5 cellular contexts compared by ENCODE assay signal in genomic region chr3:75330446-75330845, GRCh38.
DNase-seq lines count a peak whose midpoint lies in the region; ATAC-seq and TF ChIP-seq lines count a peak whose summit lies in the region.
"Not testable (repeated sequence)": the region's sequence is repeated elsewhere in the genome, so short reads cannot be mapped to it uniquely, and the experiment has no call there.

No MANE protein-coding gene starts in this region.

- not testable (repeated sequence) for H4K20me1 ChIP-seq in osteoblast (ENCODE audit: insufficient read depth, low read length)

- H3K27me3 ChIP-seq in body of pancreas: not testable (repeated sequence)
- peaks cover 22% of the 10 kb centered on the region for H3K27me3 ChIP-seq in osteoblast (ENCODE audit: insufficient read depth, low read length)

- H3K4me2 ChIP-seq in osteoblast (ENCODE audit: insufficient read depth, low read length): not testable (repeated sequence)

- DNase-seq in NCI-H82 (lab: John Stamatoyannopoulos, UW) (peak; percentile 73), mesenteric fat pad (ENCODE audit: low spot score) (peak; percentile 55), osteoblast (ENCODE audit: insufficient read length, low spot score, missing footprints) (peak; percentile 30)
- not testable (repeated sequence) for DNase-seq in body of pancreas

- intact Hi-C loops in body of pancreas (cut with DNase I): not testable (repeated sequence)

- not testable (repeated sequence) for ATAC-seq in body of pancreas

- not testable (repeated sequence) for H3K36me3 ChIP-seq in body of pancreas (replicated peaks in 1 of 2; ENCODE audit: insufficient read depth in 1 of 2, low read depth in 2 of 2); osteoblast (ENCODE audit: insufficient read depth, low read length)

- H3K4me1 ChIP-seq in body of pancreas: peaks cover 17% of the 10 kb centered on the region
- not testable (repeated sequence) for H3K4me1 ChIP-seq in osteoblast (ENCODE audit: insufficient read depth, low read length)

- TF ChIP-seq CTCF in VCaP (conservative IDR thresholded peaks at IDR 0.05); body of pancreas (IDR thresholded peaks at IDR 0.05); osteoblast (IDR thresholded peaks at IDR 0.05; ENCODE audit: extremely low read depth, low read depth, low read length): not testable (repeated sequence)

- H3K27ac ChIP-seq in VCaP: peak overlapping the region; percentile 32
- H3K27ac ChIP-seq in body of pancreas: peak overlapping the region in 3 of 4 donors; percentile 4 to 66 (median 16)
- not testable (repeated sequence) for H3K27ac ChIP-seq in osteoblast (ENCODE audit: low read depth, low read length)

- H3K4me3 ChIP-seq in body of pancreas; osteoblast (ENCODE audit: insufficient read depth, low read length): not testable (repeated sequence)

- not testable (repeated sequence) for H3K9me3 ChIP-seq in body of pancreas; osteoblast (ENCODE audit: low read depth, low read length)

- H3K79me2 ChIP-seq in osteoblast (ENCODE audit: insufficient read depth, low read length): not testable (repeated sequence)

- not testable (repeated sequence) for TF ChIP-seq POLR2A in body of pancreas (IDR thresholded peaks at IDR 0.05)

- not testable (repeated sequence) for H2AFZ ChIP-seq in osteoblast (ENCODE audit: low read length)
